1 cellular context compared by ENCODE assay signal in the genomic region with DNA sequence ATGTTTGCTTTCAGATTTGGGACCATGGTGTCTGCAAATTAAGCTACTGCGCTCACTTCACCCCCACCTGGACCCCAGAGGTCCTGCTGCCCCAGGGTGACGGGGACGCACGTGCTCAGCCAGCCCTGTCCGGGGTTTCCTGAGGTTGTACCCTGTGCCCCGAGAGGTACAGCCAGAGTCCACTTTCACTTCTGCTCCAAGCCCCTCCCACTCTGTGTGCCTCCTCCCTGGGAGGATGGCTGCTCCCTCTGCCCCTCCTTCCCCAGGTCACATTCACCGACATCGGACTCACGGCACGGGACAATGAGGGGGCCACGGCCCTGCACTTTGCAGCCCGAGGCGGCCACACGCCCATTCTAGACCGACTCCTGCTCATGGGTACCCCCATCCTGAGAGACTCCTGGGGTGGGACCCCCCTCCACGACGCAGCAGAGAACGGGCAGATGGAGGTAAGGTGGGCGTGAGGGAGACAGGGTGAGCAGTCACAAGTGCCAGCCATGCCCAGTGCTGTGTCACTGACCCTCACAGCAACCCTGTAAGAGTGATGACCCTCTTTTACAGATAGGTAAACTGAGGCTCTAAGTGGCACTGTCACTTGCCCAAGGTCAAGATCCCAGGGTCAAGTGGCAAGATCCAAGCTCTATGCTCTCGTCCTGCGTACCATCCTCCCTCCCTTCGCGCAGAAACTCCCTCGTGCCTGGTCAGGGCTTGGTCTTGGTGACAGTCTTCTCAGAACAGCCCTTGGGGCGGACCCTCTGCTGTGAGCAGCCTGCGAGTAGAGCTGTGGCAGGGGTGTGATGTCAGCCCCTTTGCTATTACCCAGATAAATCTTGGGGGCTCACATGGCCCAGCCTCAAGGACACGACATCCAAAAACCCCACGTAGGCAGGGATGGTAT.
TF ChIP-seq lines count a peak whose summit lies in the region.

No MANE protein-coding gene starts in this region.

TF ChIP-seq in HepG2, 621 proteins besides CTCF, POLR2A, EP300 and RAD21 (continued from another document and continues in another):
- TF ChIP-seq, protein P1, sequence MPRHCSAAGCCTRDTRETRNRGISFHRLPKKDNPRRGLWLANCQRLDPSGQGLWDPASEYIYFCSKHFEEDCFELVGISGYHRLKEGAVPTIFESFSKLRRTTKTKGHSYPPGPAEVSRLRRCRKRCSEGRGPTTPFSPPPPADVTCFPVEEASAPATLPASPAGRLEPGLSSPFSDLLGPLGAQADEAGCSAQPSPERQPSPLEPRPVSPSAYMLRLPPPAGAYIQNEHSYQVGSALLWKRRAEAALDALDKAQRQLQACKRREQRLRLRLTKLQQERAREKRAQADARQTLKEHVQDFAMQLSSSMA (CRISPR knock-in tag; IDR thresholded peaks at IDR 0.05), result no peak
- TF ChIP-seq ZSCAN30 (CRISPR knock-in tag; IDR thresholded peaks at IDR 0.05) (no peak), CENPX (CRISPR knock-in tag; IDR thresholded peaks at IDR 0.05) (no peak), ZNF703 (CRISPR knock-in tag; IDR thresholded peaks at IDR 0.05; ENCODE audit: borderline replicate concordance) (no peak), JDP2 (CRISPR knock-in tag; IDR thresholded peaks at IDR 0.05; ENCODE audit: borderline replicate concordance) (no peak), HNRNPLL (IDR thresholded peaks at IDR 0.05; ENCODE audit: low read depth, low read length, poor library complexity, severe bottlenecking) (no peak), ATM (IDR thresholded peaks at IDR 0.05; ENCODE audit: borderline replicate concordance) (no peak), ZNF484 (CRISPR knock-in tag; IDR thresholded peaks at IDR 0.05; ENCODE audit: borderline replicate concordance, low read depth) (no peak), ETV5 (CRISPR knock-in tag; IDR thresholded peaks at IDR 0.05; ENCODE audit: borderline replicate concordance) (peak; percentile 26; the same call in 1 of the 2 replicates), ZNF552 (CRISPR knock-in tag; IDR thresholded peaks at IDR 0.05; ENCODE audit: borderline replicate concordance) (peak; percentile 47; the same call in 1 of the 2 replicates), ZNF253 (CRISPR knock-in tag; IDR thresholded peaks at IDR 0.05; ENCODE audit: borderline replicate concordance) (no peak), ZNF3 (CRISPR knock-in tag; IDR thresholded peaks at IDR 0.05) (no peak), ZFP37 (CRISPR knock-in tag; IDR thresholded peaks at IDR 0.05; ENCODE audit: borderline replicate concordance) (no peak), AGO2 (optimal IDR thresholded peaks at IDR 0.05; ENCODE audit: low read depth, low read length) (no peak), ZFYVE20 (CRISPR knock-in tag; IDR thresholded peaks at IDR 0.05; ENCODE audit: borderline replicate concordance, low read depth) (no peak), POGZ (CRISPR knock-in tag; IDR thresholded peaks at IDR 0.05) (no peak), HOXD1 (CRISPR knock-in tag; IDR thresholded peaks at IDR 0.05) (no peak), SMAD9 (CRISPR knock-in tag; IDR thresholded peaks at IDR 0.05) (no peak), ZSCAN29 (CRISPR knock-in tag; conservative IDR thresholded peaks at IDR 0.05) (no peak), KDM5A (IDR thresholded peaks at IDR 0.05; ENCODE audit: borderline replicate concordance, low read length) (no peak), ZNF256 (CRISPR knock-in tag; conservative IDR thresholded peaks at IDR 0.05) (no peak), GATAD2A (CRISPR knock-in tag; IDR thresholded peaks at IDR 0.05) (peak; percentile 69), YEATS4 (CRISPR knock-in tag; IDR thresholded peaks at IDR 0.05; ENCODE audit: borderline replicate concordance) (peak; percentile 76), ARNTL (CRISPR knock-in tag; IDR thresholded peaks at IDR 0.05) (peak; percentile 79), NFYB (CRISPR knock-in tag; IDR thresholded peaks at IDR 0.05) (no peak), ZNF589 (CRISPR knock-in tag; conservative IDR thresholded peaks at IDR 0.05) (no peak), ZNF432 (CRISPR knock-in tag; IDR thresholded peaks at IDR 0.05; ENCODE audit: borderline replicate concordance) (no peak), ZNF724P (CRISPR knock-in tag; IDR thresholded peaks at IDR 0.05; ENCODE audit: borderline replicate concordance) (0 out of 2 replicates have a peak, but pooled peaks have one; percentile 47), HES4 (CRISPR knock-in tag; IDR thresholded peaks at IDR 0.05; ENCODE audit: borderline replicate concordance) (0 out of 2 replicates have a peak, but pooled peaks have one; percentile 44), ZBTB21 (CRISPR knock-in tag; IDR thresholded peaks at IDR 0.05) (0 out of 2 replicates have a peak, but pooled peaks have one; percentile 28), ZNF652 (CRISPR knock-in tag; IDR thresholded peaks at IDR 0.05; ENCODE audit: borderline replicate concordance, low read depth) (no peak), ZNF720 (CRISPR knock-in tag; IDR thresholded peaks at IDR 0.05) (no peak), WIZ (CRISPR knock-in tag; IDR thresholded peaks at IDR 0.05) (no peak), ERF (CRISPR knock-in tag; IDR thresholded peaks at IDR 0.05) (peak; percentile 84), KLF11 (CRISPR knock-in tag; IDR thresholded peaks at IDR 0.05) (peak; percentile 82; the same call in 1 of the 2 replicates), ZKSCAN1 (IDR thresholded peaks at IDR 0.05; ENCODE audit: low read length) (no peak), ISX (CRISPR knock-in tag; conservative IDR thresholded peaks at IDR 0.05) (no peak)
- TF ChIP-seq, protein P2, sequence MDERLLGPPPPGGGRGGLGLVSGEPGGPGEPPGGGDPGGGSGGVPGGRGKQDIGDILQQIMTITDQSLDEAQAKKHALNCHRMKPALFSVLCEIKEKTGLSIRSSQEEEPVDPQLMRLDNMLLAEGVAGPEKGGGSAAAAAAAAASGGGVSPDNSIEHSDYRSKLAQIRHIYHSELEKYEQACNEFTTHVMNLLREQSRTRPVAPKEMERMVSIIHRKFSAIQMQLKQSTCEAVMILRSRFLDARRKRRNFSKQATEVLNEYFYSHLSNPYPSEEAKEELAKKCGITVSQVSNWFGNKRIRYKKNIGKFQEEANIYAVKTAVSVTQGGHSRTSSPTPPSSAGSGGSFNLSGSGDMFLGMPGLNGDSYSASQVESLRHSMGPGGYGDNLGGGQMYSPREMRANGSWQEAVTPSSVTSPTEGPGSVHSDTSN (CRISPR knock-in tag; IDR thresholded peaks at IDR 0.05), result no peak
- TF ChIP-seq, protein P3, sequence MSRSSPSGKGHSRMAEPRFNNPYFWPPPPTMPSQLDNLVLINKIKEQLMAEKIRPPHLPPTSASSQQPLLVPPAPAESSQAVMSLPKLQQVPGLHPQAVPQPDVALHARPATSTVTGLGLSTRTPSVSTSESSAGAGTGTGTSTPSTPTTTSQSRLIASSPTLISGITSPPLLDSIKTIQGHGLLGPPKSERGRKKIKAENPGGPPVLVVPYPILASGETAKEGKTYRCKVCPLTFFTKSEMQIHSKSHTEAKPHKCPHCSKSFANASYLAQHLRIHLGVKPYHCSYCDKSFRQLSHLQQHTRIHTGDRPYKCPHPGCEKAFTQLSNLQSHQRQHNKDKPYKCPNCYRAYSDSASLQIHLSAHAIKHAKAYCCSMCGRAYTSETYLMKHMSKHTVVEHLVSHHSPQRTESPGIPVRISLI (CRISPR knock-in tag; IDR thresholded peaks at IDR 0.05; ENCODE audit: borderline replicate concordance), result no peak
- TF ChIP-seq, protein P4, sequence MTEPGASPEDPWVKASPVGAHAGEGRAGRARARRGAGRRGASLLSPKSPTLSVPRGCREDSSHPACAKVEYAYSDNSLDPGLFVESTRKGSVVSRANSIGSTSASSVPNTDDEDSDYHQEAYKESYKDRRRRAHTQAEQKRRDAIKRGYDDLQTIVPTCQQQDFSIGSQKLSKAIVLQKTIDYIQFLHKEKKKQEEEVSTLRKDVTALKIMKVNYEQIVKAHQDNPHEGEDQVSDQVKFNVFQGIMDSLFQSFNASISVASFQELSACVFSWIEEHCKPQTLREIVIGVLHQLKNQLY (CRISPR knock-in tag; IDR thresholded peaks at IDR 0.05), result 0 out of 2 replicates have a peak, but pooled peaks have one; percentile 26
- TF ChIP-seq, protein P5, sequence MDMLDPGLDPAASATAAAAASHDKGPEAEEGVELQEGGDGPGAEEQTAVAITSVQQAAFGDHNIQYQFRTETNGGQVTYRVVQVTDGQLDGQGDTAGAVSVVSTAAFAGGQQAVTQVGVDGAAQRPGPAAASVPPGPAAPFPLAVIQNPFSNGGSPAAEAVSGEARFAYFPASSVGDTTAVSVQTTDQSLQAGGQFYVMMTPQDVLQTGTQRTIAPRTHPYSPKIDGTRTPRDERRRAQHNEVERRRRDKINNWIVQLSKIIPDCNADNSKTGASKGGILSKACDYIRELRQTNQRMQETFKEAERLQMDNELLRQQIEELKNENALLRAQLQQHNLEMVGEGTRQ (IDR thresholded peaks at IDR 0.05; ENCODE audit: low read depth, low read length), result no peak
- TF ChIP-seq, protein P5 (CRISPR knock-in tag; IDR thresholded peaks at IDR 0.05; ENCODE audit: borderline replicate concordance), result no peak
- TF ChIP-seq, protein P6, sequence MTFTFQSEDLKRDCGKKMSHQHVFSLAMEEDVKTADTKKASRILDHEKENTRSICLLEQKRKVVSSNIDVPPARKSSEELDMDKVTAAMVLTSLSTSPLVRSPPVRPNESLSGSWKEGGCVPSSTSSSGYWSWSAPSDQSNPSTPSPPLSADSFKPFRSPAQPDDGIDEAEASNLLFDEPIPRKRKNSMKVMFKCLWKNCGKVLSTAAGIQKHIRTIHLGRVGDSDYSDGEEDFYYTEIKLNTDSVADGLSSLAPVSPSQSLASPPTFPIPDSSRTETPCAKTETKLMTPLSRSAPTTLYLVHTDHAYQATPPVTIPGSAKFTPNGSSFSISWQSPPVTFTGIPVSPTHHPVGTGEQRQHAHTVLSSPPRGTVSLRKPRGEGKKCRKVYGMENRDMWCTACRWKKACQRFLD (CRISPR knock-in tag; IDR thresholded peaks at IDR 0.05; ENCODE audit: borderline replicate concordance), result 0 out of 2 replicates have a peak, but pooled peaks have one; percentile 22
- TF ChIP-seq, protein P7, sequence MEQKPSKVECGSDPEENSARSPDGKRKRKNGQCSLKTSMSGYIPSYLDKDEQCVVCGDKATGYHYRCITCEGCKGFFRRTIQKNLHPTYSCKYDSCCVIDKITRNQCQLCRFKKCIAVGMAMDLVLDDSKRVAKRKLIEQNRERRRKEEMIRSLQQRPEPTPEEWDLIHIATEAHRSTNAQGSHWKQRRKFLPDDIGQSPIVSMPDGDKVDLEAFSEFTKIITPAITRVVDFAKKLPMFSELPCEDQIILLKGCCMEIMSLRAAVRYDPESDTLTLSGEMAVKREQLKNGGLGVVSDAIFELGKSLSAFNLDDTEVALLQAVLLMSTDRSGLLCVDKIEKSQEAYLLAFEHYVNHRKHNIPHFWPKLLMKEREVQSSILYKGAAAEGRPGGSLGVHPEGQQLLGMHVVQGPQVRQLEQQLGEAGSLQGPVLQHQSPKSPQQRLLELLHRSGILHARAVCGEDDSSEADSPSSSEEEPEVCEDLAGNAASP (CRISPR knock-in tag; IDR thresholded peaks at IDR 0.05; ENCODE audit: borderline replicate concordance), result peak; percentile 81
- TF ChIP-seq, protein P8, sequence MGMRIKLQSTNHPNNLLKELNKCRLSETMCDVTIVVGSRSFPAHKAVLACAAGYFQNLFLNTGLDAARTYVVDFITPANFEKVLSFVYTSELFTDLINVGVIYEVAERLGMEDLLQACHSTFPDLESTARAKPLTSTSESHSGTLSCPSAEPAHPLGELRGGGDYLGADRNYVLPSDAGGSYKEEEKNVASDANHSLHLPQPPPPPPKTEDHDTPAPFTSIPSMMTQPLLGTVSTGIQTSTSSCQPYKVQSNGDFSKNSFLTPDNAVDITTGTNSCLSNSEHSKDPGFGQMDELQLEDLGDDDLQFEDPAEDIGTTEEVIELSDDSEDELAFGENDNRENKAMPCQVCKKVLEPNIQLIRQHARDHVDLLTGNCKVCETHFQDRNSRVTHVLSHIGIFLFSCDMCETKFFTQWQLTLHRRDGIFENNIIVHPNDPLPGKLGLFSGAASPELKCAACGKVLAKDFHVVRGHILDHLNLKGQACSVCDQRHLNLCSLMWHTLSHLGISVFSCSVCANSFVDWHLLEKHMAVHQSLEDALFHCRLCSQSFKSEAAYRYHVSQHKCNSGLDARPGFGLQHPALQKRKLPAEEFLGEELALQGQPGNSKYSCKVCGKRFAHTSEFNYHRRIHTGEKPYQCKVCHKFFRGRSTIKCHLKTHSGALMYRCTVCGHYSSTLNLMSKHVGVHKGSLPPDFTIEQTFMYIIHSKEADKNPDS (CRISPR knock-in tag; IDR thresholded peaks at IDR 0.05), result no peak
- TF ChIP-seq, protein P9, sequence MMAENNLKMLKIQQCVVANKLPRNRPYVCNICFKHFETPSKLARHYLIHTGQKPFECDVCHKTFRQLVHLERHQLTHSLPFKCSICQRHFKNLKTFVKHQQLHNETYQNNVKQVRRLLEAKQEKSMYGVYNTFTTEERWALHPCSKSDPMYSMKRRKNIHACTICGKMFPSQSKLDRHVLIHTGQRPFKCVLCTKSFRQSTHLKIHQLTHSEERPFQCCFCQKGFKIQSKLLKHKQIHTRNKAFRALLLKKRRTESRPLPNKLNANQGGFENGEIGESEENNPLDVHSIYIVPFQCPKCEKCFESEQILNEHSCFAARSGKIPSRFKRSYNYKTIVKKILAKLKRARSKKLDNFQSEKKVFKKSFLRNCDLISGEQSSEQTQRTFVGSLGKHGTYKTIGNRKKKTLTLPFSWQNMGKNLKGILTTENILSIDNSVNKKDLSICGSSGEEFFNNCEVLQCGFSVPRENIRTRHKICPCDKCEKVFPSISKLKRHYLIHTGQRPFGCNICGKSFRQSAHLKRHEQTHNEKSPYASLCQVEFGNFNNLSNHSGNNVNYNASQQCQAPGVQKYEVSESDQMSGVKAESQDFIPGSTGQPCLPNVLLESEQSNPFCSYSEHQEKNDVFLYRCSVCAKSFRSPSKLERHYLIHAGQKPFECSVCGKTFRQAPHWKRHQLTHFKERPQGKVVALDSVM (CRISPR knock-in tag; IDR thresholded peaks at IDR 0.05), result 0 out of 2 replicates have a peak, but pooled peaks have one; percentile 44
- TF ChIP-seq, protein P10, sequence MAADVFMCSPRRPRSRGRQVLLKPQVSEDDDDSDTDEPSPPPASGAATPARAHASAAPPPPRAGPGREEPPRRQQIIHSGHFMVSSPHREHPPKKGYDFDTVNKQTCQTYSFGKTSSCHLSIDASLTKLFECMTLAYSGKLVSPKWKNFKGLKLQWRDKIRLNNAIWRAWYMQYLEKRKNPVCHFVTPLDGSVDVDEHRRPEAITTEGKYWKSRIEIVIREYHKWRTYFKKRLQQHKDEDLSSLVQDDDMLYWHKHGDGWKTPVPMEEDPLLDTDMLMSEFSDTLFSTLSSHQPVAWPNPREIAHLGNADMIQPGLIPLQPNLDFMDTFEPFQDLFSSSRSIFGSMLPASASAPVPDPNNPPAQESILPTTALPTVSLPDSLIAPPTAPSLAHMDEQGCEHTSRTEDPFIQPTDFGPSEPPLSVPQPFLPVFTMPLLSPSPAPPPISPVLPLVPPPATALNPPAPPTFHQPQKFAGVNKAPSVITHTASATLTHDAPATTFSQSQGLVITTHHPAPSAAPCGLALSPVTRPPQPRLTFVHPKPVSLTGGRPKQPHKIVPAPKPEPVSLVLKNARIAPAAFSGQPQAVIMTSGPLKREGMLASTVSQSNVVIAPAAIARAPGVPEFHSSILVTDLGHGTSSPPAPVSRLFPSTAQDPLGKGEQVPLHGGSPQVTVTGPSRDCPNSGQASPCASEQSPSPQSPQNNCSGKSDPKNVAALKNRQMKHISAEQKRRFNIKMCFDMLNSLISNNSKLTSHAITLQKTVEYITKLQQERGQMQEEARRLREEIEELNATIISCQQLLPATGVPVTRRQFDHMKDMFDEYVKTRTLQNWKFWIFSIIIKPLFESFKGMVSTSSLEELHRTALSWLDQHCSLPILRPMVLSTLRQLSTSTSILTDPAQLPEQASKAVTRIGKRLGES (CRISPR knock-in tag; IDR thresholded peaks at IDR 0.05; ENCODE audit: borderline replicate concordance), result no peak
